In genomic region chr14:67395876-67396189, GRCh38 we compare ENCODE assay signal across 26 cellular contexts. TPM values are rescaled to one million over a fixed set of nuclear protein-coding genes. Genes with fewer than 3 reads are reported as not detected.
DNase-seq lines count a peak whose midpoint lies in the region; ATAC-seq lines count a peak whose summit lies in the region.
"Had no signal": no experiment of that assay in that cellular context is flagged by ENCODE, and none has a peak within 500 bp of the region (broad histone marks: within the 10 kb centered on the region; RNA-seq: fewer than 3 reads in every experiment).

No MANE protein-coding gene starts in this region.

- H3K4me3 Mint-ChIP-seq in activated T-helper 17 cell treated with anti-CD3 and anti-CD28 coated beads, Interleukin-2, amount 50 U/mL, for 72 hours = no peak overlapping the region
- H3K4me3 Mint-ChIP-seq: activated CD8-positive, alpha-beta memory T cell treated with anti-CD3 and anti-CD28 coated beads, Interleukin-2, amount 10 ng/mL, durations not matched to agents 7 days and 5 days; brain; HFFc6; immature natural killer cell; memory B cell; T-helper 17 cell had no signal

- no peak overlapping the region for H2BK15ac ChIP-seq in mesenchymal stem cell (ENCODE audit: low read depth, poor library complexity, severe bottlenecking)

- in situ Hi-C loops in GM23248 (cut with MboI) = no loop called here

- H3K4me1 Mint-ChIP-seq in activated T-helper 17 cell treated with anti-CD3 and anti-CD28 coated beads, Interleukin-2, amount 50 U/mL, for 72 hours = peaks cover under 1% of the 10 kb centered on the region
- H3K4me1 Mint-ChIP-seq: brain, immature natural killer cell, memory B cell had no signal

- H3K27ac Mint-ChIP-seq in activated T-helper 17 cell treated with anti-CD3 and anti-CD28 coated beads, Interleukin-2, amount 50 U/mL, for 72 hours = peak overlapping the region; percentile 26
- H3K27ac Mint-ChIP-seq: activated CD8-positive, alpha-beta memory T cell treated with anti-CD3 and anti-CD28 coated beads, Interleukin-2, amount 10 ng/mL, durations not matched to agents 7 days and 5 days; brain; HFFc6; immature natural killer cell; memory B cell; T-helper 17 cell had no signal

- ATAC-seq in activated T-helper 17 cell treated with anti-CD3 and anti-CD28 coated beads, Interleukin-2, amount 50 U/mL, for 72 hours (replicated peaks) = no peak
- ATAC-seq in left colon = no peak
- ATAC-seq: activated CD8-positive, alpha-beta memory T cell treated with anti-CD3 and anti-CD28 coated beads, Interleukin-2, amount 10 ng/mL, durations not matched to agents 7 days and 5 days; T-helper 17 cell had no signal

- H3K9ac ChIP-seq in GM23248 (no peak overlapping the region), mesenchymal stem cell (ENCODE audit: low read length) (no peak overlapping the region)

- no peak overlapping the region for H3K27ac ChIP-seq in GM23248
- no peak overlapping the region for H3K27ac ChIP-seq in mesenchymal stem cell (ENCODE audit: low read length, poor library complexity, severe bottlenecking)
- H3K27ac ChIP-seq: dorsolateral prefrontal cortex, neutrophil, transverse colon had no signal

- 49 to 55% methylated on average over 5 of the region's 5 CpGs for WGBS in GM23248 (ENCODE audit: low coverage in 1 of 2, low lambda C conversion rate in 2 of 2, missing lambda C conversion rate in 2 of 2), 2 experiments
- WGBS in mesenchymal stem cell = 62% methylated on average over 5 of the region's 5 CpGs

- no peaks in the 10 kb centered on the region for H3K79me2 ChIP-seq in GM23248 (ENCODE audit: insufficient read depth)

- no peaks in the 10 kb centered on the region for H3K36me3 Mint-ChIP-seq in activated T-helper 17 cell treated with anti-CD3 and anti-CD28 coated beads, Interleukin-2, amount 50 U/mL, for 72 hours (ENCODE audit: low read depth)
- H3K36me3 Mint-ChIP-seq: activated CD8-positive, alpha-beta memory T cell treated with anti-CD3 and anti-CD28 coated beads, Interleukin-2, amount 10 ng/mL, durations not matched to agents 7 days and 5 days; brain; immature natural killer cell; memory B cell had no signal

- H3K27me3 ChIP-seq in GM23248 (replicated peaks; ENCODE audit: insufficient read depth) (no peaks in the 10 kb centered on the region), mesenchymal stem cell (ENCODE audit: control insufficient read depth in 1 of 2, insufficient read depth in 1 of 2, low read length in 2 of 2) (no peaks in the 10 kb centered on the region)
- H3K27me3 ChIP-seq: transverse colon had no signal

- H3K79me1 ChIP-seq in mesenchymal stem cell (replicated peaks; ENCODE audit: low read length, poor library complexity, severe bottlenecking) = no peaks in the 10 kb centered on the region

- DNase-seq in GM23248 = peak; percentile 46
- DNase-seq in mesenchymal stem cell = peak; percentile 31
- no peak for DNase-seq in left colon
- DNase-seq in ecto neural progenitor cell (ENCODE audit: low spot score) = no peak
- no peak for DNase-seq in superior temporal gyrus (ENCODE audit: extremely low spot score)
- DNase-seq in HUDEP-2 (lab: John Stamatoyannopoulos, UW; ENCODE audit: unreplicated experiment in 76 of 76) = no peak
- DNase-seq: activated CD8-positive, alpha-beta memory T cell treated with anti-CD3 and anti-CD28 coated beads, Interleukin-2, amount 10 ng/mL, durations not matched to agents 7 days and 5 days; activated naive CD4-positive, alpha-beta T cell; activated T-cell treated with anti-CD3 and anti-CD28 coated beads, Interleukin-2, amount 50 U/mL, for 48 hours; Calu3; cerebellar nuclear complex; DMS79; dorsolateral prefrontal cortex; HFFc6; immature natural killer cell; NCI-H1092 treated with DMSO at 0.1 percent for 48 hours; NCI-H2029; NCI-H526; OCI-M1; stimulated activated CD4-positive, alpha-beta T cell treated with anti-CD3 and anti-CD28 coated beads, Interleukin-4, amount 100 ng/mL, for 24 hours; T-helper 17 cell; transverse colon had no signal

- H4K91ac ChIP-seq in mesenchymal stem cell (ENCODE audit: low read length) = no peak overlapping the region

- peak overlapping the region in 1 of 2 experiments; percentile 58 for H3K18ac ChIP-seq in mesenchymal stem cell (ENCODE audit: low read depth in 1 of 2, low read length in 2 of 2)

- no peaks in the 10 kb centered on the region for H3K27me3 Mint-ChIP-seq in activated T-helper 17 cell treated with anti-CD3 and anti-CD28 coated beads, Interleukin-2, amount 50 U/mL, for 72 hours
- H3K27me3 Mint-ChIP-seq: T-helper 17 cell had no signal

- H3K4me3 ChIP-seq in GM23248 = no peak overlapping the region
- H3K4me3 ChIP-seq in mesenchymal stem cell (ENCODE audit: insufficient read depth in 1 of 2, low read depth in 1 of 2, low read length in 2 of 2) = no peak overlapping the region
- H3K4me3 ChIP-seq: dorsolateral prefrontal cortex, transverse colon had no signal

- H3K4ac ChIP-seq in mesenchymal stem cell (ENCODE audit: low read depth in 1 of 2, low read length in 2 of 2) = no peak overlapping the region

- intact Hi-C loops in left colon (cut with DNase I, micrococcal nuclease) = no loop called here

- no peak overlapping the region for H4K8ac ChIP-seq in mesenchymal stem cell (ENCODE audit: low read length)

- H2BK5ac ChIP-seq in mesenchymal stem cell (ENCODE audit: low read depth, low read length, poor library complexity, severe bottlenecking) = no peak overlapping the region

- H3K23ac ChIP-seq in mesenchymal stem cell (ENCODE audit: low read length in 2 of 2) = no peak overlapping the region

- H3K9me3 ChIP-seq in GM23248 (ENCODE audit: low read depth) = no peaks in the 10 kb centered on the region
- H3K9me3 ChIP-seq in mesenchymal stem cell (ENCODE audit: control insufficient read depth, low read length) = no peaks in the 10 kb centered on the region
- H3K9me3 ChIP-seq: neutrophil, transverse colon had no signal

- H3K4me1 ChIP-seq in GM23248 (ENCODE audit: insufficient read depth) (peaks cover 15% of the 10 kb centered on the region), mesenchymal stem cell (ENCODE audit: control insufficient read depth, insufficient read depth, low read depth, low read length) (peaks cover 14% of the 10 kb centered on the region)

- no peak overlapping the region for H2BK120ac ChIP-seq in mesenchymal stem cell (ENCODE audit: low read depth, low read length)

- no peaks in the 10 kb centered on the region for H4K20me1 ChIP-seq in GM23248 (ENCODE audit: insufficient read depth)

- H3F3A ChIP-seq in GM23248 (ENCODE audit: insufficient read depth) = no peaks in the 10 kb centered on the region

- H3K9me3 Mint-ChIP-seq in activated T-helper 17 cell treated with anti-CD3 and anti-CD28 coated beads, Interleukin-2, amount 50 U/mL, for 72 hours = no peaks in the 10 kb centered on the region
- H3K9me3 Mint-ChIP-seq: brain, HFFc6, immature natural killer cell, memory B cell had no signal

- no peaks in the 10 kb centered on the region for H3K36me3 ChIP-seq in GM23248 (ENCODE audit: low read depth)
- H3K36me3 ChIP-seq in mesenchymal stem cell (ENCODE audit: control insufficient read depth in 1 of 2, insufficient read depth in 2 of 2, low read depth in 1 of 2, low read length in 2 of 2) = peaks cover 0 to 15% of the 10 kb centered on the region in 2 experiments
- H3K36me3 ChIP-seq: neutrophil, transverse colon had no signal

- H3K14ac ChIP-seq in mesenchymal stem cell (ENCODE audit: low read length in 2 of 2) = no peak overlapping the region

- H2BK12ac ChIP-seq in mesenchymal stem cell (ENCODE audit: low read length in 2 of 2) = no peak overlapping the region

- H2AK5ac ChIP-seq in mesenchymal stem cell (ENCODE audit: low read length, severe bottlenecking) = peak overlapping the region; percentile 81

- H3K4me2 ChIP-seq in GM23248 (ENCODE audit: unreplicated experiment) = no peak overlapping the region
- no peak overlapping the region for H3K4me2 ChIP-seq in mesenchymal stem cell (ENCODE audit: low read length, poor library complexity, severe bottlenecking)

- H3K9me2 ChIP-seq in GM23248 (ENCODE audit: insufficient read depth) = no peaks in the 10 kb centered on the region

- H2AFZ ChIP-seq in GM23248 (no peak overlapping the region), mesenchymal stem cell (ENCODE audit: low read depth, low read length) (no peak overlapping the region)

RNA-seq across cellular contexts. Expression of gene PLEK2, which starts 16.1 kb away (rescaled TPM):
- 10.8 and 12.4 TPM in 2 replicates for total RNA-seq in GM23248 (2014; rRNA removed; shearing (Covaris generic))
- 11.4 and 11.5 TPM in 2 replicates for polyA plus RNA-seq in GM23248 (2016; fragmentation: Nextera tagmentation; extraction: Ambion mirVana)
- 1 to 10 TPM; 1.5 to 6.8 TPM for total RNA-seq in activated T-helper 17 cell treated with anti-CD3 and anti-CD28 coated beads, Interleukin-2, amount 50 U/mL, for 72 hours
- polyA plus RNA-seq in mesenchymal stem cell (2013, experiment 1 of 2) = 1.3 TPM
- polyA plus RNA-seq in mesenchymal stem cell (2013, experiment 2 of 2) = 1.3 TPM
- total RNA-seq in left colon = 10 to 100 TPM; 41.7 to 52.2 TPM
- polyA plus RNA-seq: immature natural killer cell had no signal

RNA-seq across cellular contexts. Expression of gene EIF2S1, which starts 35.7 kb away (rescaled TPM):
- 232 and 273 TPM in 2 replicates for total RNA-seq in GM23248 (2014; rRNA removed; shearing (Covaris generic))
- 218 and 222 TPM in 2 replicates for polyA plus RNA-seq in GM23248 (2016; fragmentation: Nextera tagmentation; extraction: Ambion mirVana)
- total RNA-seq in activated T-helper 17 cell treated with anti-CD3 and anti-CD28 coated beads, Interleukin-2, amount 50 U/mL, for 72 hours = 100 to 1,000 TPM in 1 of 2 donors, 10 to 100 TPM in 1; 95.0 to 198 TPM
- polyA plus RNA-seq in mesenchymal stem cell (2013, experiment 1 of 2) = 38.2 TPM
- polyA plus RNA-seq in mesenchymal stem cell (2013, experiment 2 of 2) = 38.2 TPM
- 10 to 100 TPM; 58.1 to 66.2 TPM for total RNA-seq in left colon

RNA-seq across cellular contexts. Expression of gene ATP6V1D, which starts 36.2 kb away (rescaled TPM):
- total RNA-seq in GM23248 (2014; rRNA removed; shearing (Covaris generic)) = 128 and 129 TPM in 2 replicates
- 191 and 192 TPM in 2 replicates for polyA plus RNA-seq in GM23248 (2016; fragmentation: Nextera tagmentation; extraction: Ambion mirVana)
- 10 to 100 TPM; 28.0 to 31.1 TPM for total RNA-seq in activated T-helper 17 cell treated with anti-CD3 and anti-CD28 coated beads, Interleukin-2, amount 50 U/mL, for 72 hours
- 73.0 TPM for polyA plus RNA-seq in mesenchymal stem cell (2013, experiment 1 of 2)
- polyA plus RNA-seq in mesenchymal stem cell (2013, experiment 2 of 2) = 73.1 TPM
- 10 to 100 TPM; 80.3 to 91.2 TPM for total RNA-seq in left colon

Comparison
In these comparisons a context has a peak if more than half of its experiments do, and no peak if none do; other contexts are left out.
1. DNase-seq: peak in GM23248 (single experiment) and mesenchymal stem cell (single experiment); none in left colon (0 of 2), ecto neural progenitor cell (single experiment), superior temporal gyrus (single experiment) and HUDEP-2 (0 of 76).